Comparison of ENCODE assay signal across 8 cellular contexts in genomic region chr5:99032234-99033013, GRCh38.
DNase-seq lines count a peak whose midpoint lies in the region; ATAC-seq, FAIRE-seq and TF ChIP-seq lines count a peak whose summit lies in the region.

No MANE protein-coding gene starts in this region.

- H3K4me3 Mint-ChIP-seq in activated CD8-positive, alpha-beta memory T cell treated with anti-CD3 and anti-CD28 coated beads, Interleukin-2, amount 10 ng/mL, durations not matched to agents 7 days and 5 days = peak overlapping the region; percentile 77
- H3K4me3 Mint-ChIP-seq in T-helper 17 cell = peak overlapping the region; percentile 93
- peak overlapping the region; percentile 72 to 90 for H3K4me3 Mint-ChIP-seq in effector memory CD8-positive, alpha-beta T cell

- ATAC-seq in activated CD8-positive, alpha-beta memory T cell treated with anti-CD3 and anti-CD28 coated beads, Interleukin-2, amount 10 ng/mL, durations not matched to agents 7 days and 5 days = no peak
- ATAC-seq in T-helper 17 cell (peak; percentile 20), thoracic aorta (ENCODE audit: insufficient number of reproducible peaks, low FRiP score, low read depth) (peak; percentile 59)
- no peak for ATAC-seq in effector memory CD8-positive, alpha-beta T cell (replicated peaks)

- no peaks in the 10 kb centered on the region for H3K27me3 Mint-ChIP-seq in activated CD8-positive, alpha-beta memory T cell treated with anti-CD3 and anti-CD28 coated beads, Interleukin-2, amount 10 ng/mL, durations not matched to agents 7 days and 5 days
- no peaks in the 10 kb centered on the region for H3K27me3 Mint-ChIP-seq in T-helper 17 cell
- H3K27me3 Mint-ChIP-seq in effector memory CD8-positive, alpha-beta T cell = no peaks in the 10 kb centered on the region

- H3K9me3 Mint-ChIP-seq in activated CD8-positive, alpha-beta memory T cell treated with anti-CD3 and anti-CD28 coated beads, Interleukin-2, amount 10 ng/mL, durations not matched to agents 7 days and 5 days (ENCODE audit: low read depth) = no peaks in the 10 kb centered on the region
- peaks cover 0 to 7% of the 10 kb centered on the region in 2 donors for H3K9me3 Mint-ChIP-seq in effector memory CD8-positive, alpha-beta T cell

- FAIRE-seq in H54 (lab: Jason Lieb, UNC) = peak; percentile 89

- H3K4me1 Mint-ChIP-seq in activated CD8-positive, alpha-beta memory T cell treated with anti-CD3 and anti-CD28 coated beads, Interleukin-2, amount 10 ng/mL, durations not matched to agents 7 days and 5 days = peaks cover 63% of the 10 kb centered on the region
- H3K4me1 Mint-ChIP-seq in T-helper 17 cell = peaks cover 37% of the 10 kb centered on the region
- H3K4me1 Mint-ChIP-seq in effector memory CD8-positive, alpha-beta T cell (ENCODE audit: low read depth in 2 of 2) = peaks cover 30 to 48% of the 10 kb centered on the region in 2 donors

- H3K4me3 ChIP-seq in thoracic aorta = peak overlapping the region; percentile 66

- peak overlapping the region; percentile 95 for H3K27ac Mint-ChIP-seq in activated CD8-positive, alpha-beta memory T cell treated with anti-CD3 and anti-CD28 coated beads, Interleukin-2, amount 10 ng/mL, durations not matched to agents 7 days and 5 days
- H3K27ac Mint-ChIP-seq in T-helper 17 cell = peak overlapping the region; percentile 99
- H3K27ac Mint-ChIP-seq in effector memory CD8-positive, alpha-beta T cell = peak overlapping the region; percentile 96 to 99

- peaks cover 0 to 4% of the 10 kb centered on the region in 2 donors for H3K4me1 ChIP-seq in thoracic aorta (ENCODE audit: control insufficient read depth in 1 of 2, low read depth in 2 of 2)

- no peaks in the 10 kb centered on the region for H3K27me3 ChIP-seq in thoracic aorta (replicated peaks; ENCODE audit: insufficient read depth)

- H3K36me3 Mint-ChIP-seq in activated CD8-positive, alpha-beta memory T cell treated with anti-CD3 and anti-CD28 coated beads, Interleukin-2, amount 10 ng/mL, durations not matched to agents 7 days and 5 days = peaks cover 11% of the 10 kb centered on the region
- H3K36me3 Mint-ChIP-seq in T-helper 17 cell (ENCODE audit: low read depth) = no peaks in the 10 kb centered on the region
- no peaks in the 10 kb centered on the region for H3K36me3 Mint-ChIP-seq in effector memory CD8-positive, alpha-beta T cell (ENCODE audit: insufficient read depth)

- H3K27ac ChIP-seq in thoracic aorta = no peak overlapping the region

- DNase-seq in activated CD8-positive, alpha-beta memory T cell treated with anti-CD3 and anti-CD28 coated beads, Interleukin-2, amount 10 ng/mL, durations not matched to agents 7 days and 5 days = peak; percentile 56
- no peak for DNase-seq in activated CD8-positive, alpha-beta memory T cell treated with anti-CD3 and anti-CD28 coated beads for 24 hours
- DNase-seq in H54 (ENCODE audit: insufficient read length, low spot score) = peak; percentile 15
- peak; percentile 79 for DNase-seq in M059J (ENCODE audit: low read depth)
- DNase-seq in T-helper 17 cell = no peak
- no peak for DNase-seq in effector memory CD8-positive, alpha-beta T cell
- peak; percentile 92 for DNase-seq in medulla oblongata (ENCODE audit: extremely low spot score)
- no peak for DNase-seq in thoracic aorta (ENCODE audit: low spot score)

- no peaks in the 10 kb centered on the region for H3K9me3 ChIP-seq in T-helper 17 cell (ENCODE audit: control insufficient read depth, low read length, poor library complexity, severe bottlenecking)
- no peaks in the 10 kb centered on the region for H3K9me3 ChIP-seq in thoracic aorta

- TF ChIP-seq CTCF in thoracic aorta (IDR thresholded peaks at IDR 0.05) = peak; percentile 55

- CTCF ChIA-PET in activated CD8-positive, alpha-beta memory T cell treated with anti-CD3 and anti-CD28 coated beads, Interleukin-2, amount 10 ng/mL, durations not matched to agents 7 days and 5 days (lab: Charles Lee) = interaction anchor here (0.7 to 1.9 kb wide), 8 partner anchors 23 to 128 kb away, joined by 3 to 5 read pairs (median 4); no protein-coding TSS in a partner anchor

- no peak for TF ChIP-seq POLR2A in H54 (IDR thresholded peaks at IDR 0.05; ENCODE audit: low read depth, low read length)

- no peaks in the 10 kb centered on the region for H3K36me3 ChIP-seq in thoracic aorta

Comparison
In these comparisons a context has a peak if more than half of its experiments do, and no peak if none do; other contexts are left out.
1. DNase-seq: peak in activated CD8-positive, alpha-beta memory T cell treated with anti-CD3 and anti-CD28 coated beads, Interleukin-2, amount 10 ng/mL, durations not matched to agents 7 days and 5 days (single experiment), H54 (single experiment), M059J (single experiment) and medulla oblongata (single experiment); none in activated CD8-positive, alpha-beta memory T cell treated with anti-CD3 and anti-CD28 coated beads for 24 hours (single experiment), T-helper 17 cell (0 of 3), effector memory CD8-positive, alpha-beta T cell (0 of 3) and thoracic aorta (single experiment).
2. ATAC-seq: peak in T-helper 17 cell (single experiment) and thoracic aorta (single experiment); none in activated CD8-positive, alpha-beta memory T cell treated with anti-CD3 and anti-CD28 coated beads, Interleukin-2, amount 10 ng/mL, durations not matched to agents 7 days and 5 days (single experiment) and effector memory CD8-positive, alpha-beta T cell (single experiment).
3. Peak in every context shown above with its lines, with median percentiles within 50 percentile points of each other: H3K27ac Mint-ChIP-seq and H3K4me3 Mint-ChIP-seq.